Comparison of ENCODE assay signal across 1 cellular context in the genomic region with DNA sequence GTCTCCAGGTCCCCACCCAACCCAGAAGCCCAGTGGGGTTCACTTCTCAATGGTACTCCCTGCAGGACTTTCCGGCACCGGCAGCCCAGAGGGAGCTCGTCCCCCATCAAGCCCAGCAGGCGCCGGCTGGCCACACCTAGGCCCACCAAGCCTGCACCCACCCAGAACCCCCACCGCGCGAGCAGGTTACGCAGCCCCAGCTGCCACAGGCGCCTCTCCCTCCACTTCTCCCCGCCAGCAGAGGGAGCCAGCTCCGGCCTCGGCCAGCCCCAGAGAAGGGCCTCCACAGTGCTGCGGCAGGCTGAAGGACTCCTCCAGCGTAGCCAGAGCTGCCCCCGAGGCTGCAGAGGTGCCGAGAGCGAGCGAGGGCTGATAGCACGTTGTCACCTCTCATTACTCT.
TF ChIP-seq lines count a peak whose summit lies in the region.

No MANE protein-coding gene starts in this region.

TF ChIP-seq in WTC11, 78 proteins besides CTCF, POLR2A, EP300 and RAD21:
- TF ChIP-seq TP53 (CRISPR knock-in tag; IDR thresholded peaks at IDR 0.05) = no peak
- no peak for TF ChIP-seq ELF4 (CRISPR knock-in tag; IDR thresholded peaks at IDR 0.05; ENCODE audit: low read depth)
- no peak for TF ChIP-seq RELA (CRISPR knock-in tag; IDR thresholded peaks at IDR 0.05; ENCODE audit: borderline replicate concordance)
- TF ChIP-seq KAT7 (CRISPR knock-in tag; IDR thresholded peaks at IDR 0.05; ENCODE audit: borderline replicate concordance) = no peak
- TF ChIP-seq, protein P1, sequence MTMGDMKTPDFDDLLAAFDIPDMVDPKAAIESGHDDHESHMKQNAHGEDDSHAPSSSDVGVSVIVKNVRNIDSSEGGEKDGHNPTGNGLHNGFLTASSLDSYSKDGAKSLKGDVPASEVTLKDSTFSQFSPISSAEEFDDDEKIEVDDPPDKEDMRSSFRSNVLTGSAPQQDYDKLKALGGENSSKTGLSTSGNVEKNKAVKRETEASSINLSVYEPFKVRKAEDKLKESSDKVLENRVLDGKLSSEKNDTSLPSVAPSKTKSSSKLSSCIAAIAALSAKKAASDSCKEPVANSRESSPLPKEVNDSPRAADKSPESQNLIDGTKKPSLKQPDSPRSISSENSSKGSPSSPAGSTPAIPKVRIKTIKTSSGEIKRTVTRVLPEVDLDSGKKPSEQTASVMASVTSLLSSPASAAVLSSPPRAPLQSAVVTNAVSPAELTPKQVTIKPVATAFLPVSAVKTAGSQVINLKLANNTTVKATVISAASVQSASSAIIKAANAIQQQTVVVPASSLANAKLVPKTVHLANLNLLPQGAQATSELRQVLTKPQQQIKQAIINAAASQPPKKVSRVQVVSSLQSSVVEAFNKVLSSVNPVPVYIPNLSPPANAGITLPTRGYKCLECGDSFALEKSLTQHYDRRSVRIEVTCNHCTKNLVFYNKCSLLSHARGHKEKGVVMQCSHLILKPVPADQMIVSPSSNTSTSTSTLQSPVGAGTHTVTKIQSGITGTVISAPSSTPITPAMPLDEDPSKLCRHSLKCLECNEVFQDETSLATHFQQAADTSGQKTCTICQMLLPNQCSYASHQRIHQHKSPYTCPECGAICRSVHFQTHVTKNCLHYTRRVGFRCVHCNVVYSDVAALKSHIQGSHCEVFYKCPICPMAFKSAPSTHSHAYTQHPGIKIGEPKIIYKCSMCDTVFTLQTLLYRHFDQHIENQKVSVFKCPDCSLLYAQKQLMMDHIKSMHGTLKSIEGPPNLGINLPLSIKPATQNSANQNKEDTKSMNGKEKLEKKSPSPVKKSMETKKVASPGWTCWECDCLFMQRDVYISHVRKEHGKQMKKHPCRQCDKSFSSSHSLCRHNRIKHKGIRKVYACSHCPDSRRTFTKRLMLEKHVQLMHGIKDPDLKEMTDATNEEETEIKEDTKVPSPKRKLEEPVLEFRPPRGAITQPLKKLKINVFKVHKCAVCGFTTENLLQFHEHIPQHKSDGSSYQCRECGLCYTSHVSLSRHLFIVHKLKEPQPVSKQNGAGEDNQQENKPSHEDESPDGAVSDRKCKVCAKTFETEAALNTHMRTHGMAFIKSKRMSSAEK (CRISPR knock-in tag; IDR thresholded peaks at IDR 0.05; ENCODE audit: borderline replicate concordance) = no peak
- no peak for TF ChIP-seq ZNF219 (CRISPR knock-in tag; IDR thresholded peaks at IDR 0.05; ENCODE audit: borderline replicate concordance)
- no peak for TF ChIP-seq ZNF232 (CRISPR knock-in tag; IDR thresholded peaks at IDR 0.05)
- TF ChIP-seq ZNF138 (CRISPR knock-in tag; conservative IDR thresholded peaks at IDR 0.05) = no peak
- no peak for TF ChIP-seq ATF3 (CRISPR knock-in tag; conservative IDR thresholded peaks at IDR 0.05)
- TF ChIP-seq, protein P2, sequence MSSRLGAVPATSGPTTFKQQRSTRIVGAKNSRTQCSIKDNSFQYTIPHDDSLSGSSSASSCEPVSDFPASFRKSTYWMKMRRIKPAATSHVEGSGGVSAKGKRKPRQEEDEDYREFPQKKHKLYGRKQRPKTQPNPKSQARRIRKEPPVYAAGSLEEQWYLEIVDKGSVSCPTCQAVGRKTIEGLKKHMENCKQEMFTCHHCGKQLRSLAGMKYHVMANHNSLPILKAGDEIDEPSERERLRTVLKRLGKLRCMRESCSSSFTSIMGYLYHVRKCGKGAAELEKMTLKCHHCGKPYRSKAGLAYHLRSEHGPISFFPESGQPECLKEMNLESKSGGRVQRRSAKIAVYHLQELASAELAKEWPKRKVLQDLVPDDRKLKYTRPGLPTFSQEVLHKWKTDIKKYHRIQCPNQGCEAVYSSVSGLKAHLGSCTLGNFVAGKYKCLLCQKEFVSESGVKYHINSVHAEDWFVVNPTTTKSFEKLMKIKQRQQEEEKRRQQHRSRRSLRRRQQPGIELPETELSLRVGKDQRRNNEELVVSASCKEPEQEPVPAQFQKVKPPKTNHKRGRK (CRISPR knock-in tag; IDR thresholded peaks at IDR 0.05; ENCODE audit: borderline replicate concordance) = no peak
- TF ChIP-seq ZNF396 (CRISPR knock-in tag; IDR thresholded peaks at IDR 0.05; ENCODE audit: borderline replicate concordance) = no peak
- no peak for TF ChIP-seq JAZF1 (CRISPR knock-in tag; IDR thresholded peaks at IDR 0.05)
